ENCODE assay signal across 8 cellular contexts in genomic region chr12:63826002-63826585, GRCh38. TPM values are rescaled to one million over a fixed set of nuclear protein-coding genes. Genes with fewer than 3 reads are reported as not detected.
A peak's percentile ranks its signal among the peaks of the same experiment; 100 is the strongest.
DNase-seq lines count a peak whose midpoint lies in the region; ATAC-seq and TF ChIP-seq lines count a peak whose summit lies in the region.

No MANE protein-coding gene starts in this region.

- no peaks in the 10 kb centered on the region for H3K4me1 ChIP-seq in NT2/D1 (ENCODE audit: insufficient read depth, insufficient read length)

- ATAC-seq in GM18873 (IDR thresholded peaks at IDR 0.05; ENCODE audit: low FRiP score, unreplicated experiment) (peak; percentile 86), HG03442 (IDR thresholded peaks at IDR 0.05; ENCODE audit: unreplicated experiment) (peak; percentile 65)

- no peaks in the 10 kb centered on the region for H3K36me3 ChIP-seq in BJ (ENCODE audit: control insufficient read depth, insufficient read depth, low read length)
- no peaks in the 10 kb centered on the region for H3K36me3 ChIP-seq in NT2/D1 (ENCODE audit: insufficient read depth, insufficient read length, low read length)

- no peaks in the 10 kb centered on the region for H3K27me3 ChIP-seq in BJ (ENCODE audit: control insufficient read depth, insufficient read depth, low read length)
- no peaks in the 10 kb centered on the region for H3K27me3 ChIP-seq in NT2/D1 (ENCODE audit: insufficient read depth, insufficient read length)

- peaks cover 15% of the 10 kb centered on the region for H3K9me3 ChIP-seq in NT2/D1 (ENCODE audit: insufficient read depth, low read length)

- TF ChIP-seq CTCF in BJ (IDR thresholded peaks at IDR 0.05; ENCODE audit: insufficient read depth, low read depth, low read length), result peak; percentile 81

- H3K9ac ChIP-seq in NT2/D1 (ENCODE audit: insufficient read length, low read depth), result no peak overlapping the region

- POLR2A ChIA-PET in BJ (lab: Charles Lee), result no interaction called here

- no peak for DNase-seq in BJ (ENCODE audit: low read depth)
- DNase-seq in NT2/D1 (ENCODE audit: low read depth, low spot score), result peak; percentile 48
- DNase-seq in dermis blood vessel endothelial cell, result peak; percentile 79
- DNase-seq in medulla oblongata (ENCODE audit: extremely low spot score), result peak; percentile 83
- no peak for DNase-seq in activated CD4-positive, alpha-beta T cell treated with anti-CD3 and anti-CD28 coated beads, Interleukin-2, amount 50 U/mL, for 48 hours
- DNase-seq in activated CD4-positive, alpha-beta T cell treated with anti-CD3 and anti-CD28 coated beads for 48 hours, result no peak

- CTCF ChIA-PET in BJ (lab: Yijun Ruan, JAX), result interaction anchor here (0.7 to 7.6 kb wide), 11 partner anchors 8 to 570 kb away, joined by 3 to 78 read pairs (median 5); partner anchors contain the start of gene SRGAP1

- H3K4me3 ChIP-seq in BJ (ENCODE audit: low read depth, low read length) (no peak overlapping the region), NT2/D1 (ENCODE audit: insufficient read length, low read depth) (no peak overlapping the region)

RNA-seq across cellular contexts. Expression of gene SRGAP1, which starts 18.4 kb away (rescaled TPM):
- 15.7 and 19.3 TPM in 2 replicates for polyA plus RNA-seq in BJ (2011; rRNA removed)
- polyA minus RNA-seq in BJ (2011; rRNA and poly(A)+ RNA removed), result 42.1 and 43.6 TPM in 2 replicates
- total RNA-seq in dermis blood vessel endothelial cell, result 2.9 and 12.9 TPM in 2 replicates

RNA-seq across cellular contexts. Expression of gene RXYLT1, which starts 46.4 kb away (rescaled TPM):
- polyA plus RNA-seq in BJ (2011; rRNA removed), result 7.3 and 12.9 TPM in 2 replicates
- polyA minus RNA-seq in BJ (2011; rRNA and poly(A)+ RNA removed), result 1.9 and 4.3 TPM in 2 replicates
- 11.1 and 12.8 TPM in 2 replicates for total RNA-seq in dermis blood vessel endothelial cell

Comparison
In these comparisons a context has a peak if more than half of its experiments do, and no peak if none do; other contexts are left out.
1. DNase-seq: peak in NT2/D1 (single experiment), dermis blood vessel endothelial cell (single experiment) and medulla oblongata (single experiment); none in BJ (single experiment), activated CD4-positive, alpha-beta T cell treated with anti-CD3 and anti-CD28 coated beads, Interleukin-2, amount 50 U/mL, for 48 hours (0 of 2) and activated CD4-positive, alpha-beta T cell treated with anti-CD3 and anti-CD28 coated beads for 48 hours (single experiment).